In genomic region chr17:39711071-39711470, GRCh38 we compare ENCODE assay signal across 8 cellular contexts. TPM values are rescaled to one million over a fixed set of nuclear protein-coding genes. Genes with fewer than 3 reads are reported as not detected.
"Had no signal": no experiment of that assay in that cellular context is flagged by ENCODE, and none has a peak within 500 bp of the region (broad histone marks: within the 10 kb centered on the region; RNA-seq: fewer than 3 reads in every experiment).

No MANE protein-coding gene starts in this region.

RNA-seq across cellular contexts. Expression of gene PNMT, which starts 42.8 kb away (rescaled TPM):
- total RNA-seq: activated naive CD4-positive, alpha-beta T cell treated with anti-CD3 and anti-CD28 coated beads for 36 hours; activated naive CD8-positive, alpha-beta T cell treated with anti-CD3 and anti-CD28 coated beads for 36 hours; activated naive CD8-positive, alpha-beta T cell treated with anti-CD3 and anti-CD28 coated beads, Interleukin-2, amount 10 ng/mL, durations not matched to agents 7 days and 5 days; activated T-cell treated with anti-CD3 and anti-CD28 coated beads, Interleukin-2, amount 50 U/mL, for 4 hours; activated T-helper 1 cell treated with anti-CD3 and anti-CD28 coated beads, Interleukin-12 subunit alpha, Interleukin-12 subunit beta, Interleukin-2, Interleukin-4 antibody, amounts not matched to agents 30 ng/mL and 10 ng/mL and 1 ng/mL, durations not matched to agents 14 hours and 24 hours and 36 hours; activated T-helper 17 cell treated with anti-CD3 and anti-CD28 coated beads, Interleukin-2, amount 50 U/mL, for 72 hours; activated T-helper 2 cell treated with anti-CD3 and anti-CD28 coated beads, Interferon-gamma antibody, Interleukin-2, Interleukin-4, amounts not matched to agents 10 μg/mL and 5 μg/mL and 100 μg/mL, durations not matched to agents 14 hours and 24 hours and 36 hours; bronchial epithelial cell had no signal
